In genomic region chr11:65613091-65613928, GRCh38 we compare ENCODE assay signal across 6 cellular contexts. TPM values are rescaled to one million over a fixed set of nuclear protein-coding genes. Genes with fewer than 3 reads are reported as not detected.
DNase-seq lines count a peak whose midpoint lies in the region; ATAC-seq and TF ChIP-seq lines count a peak whose summit lies in the region.

No MANE protein-coding gene starts in this region.

- H3K4me3 ChIP-seq in MG63 (peak overlapping the region; percentile 73), neutrophil (ENCODE audit: low read depth in 1 of 2, low read length in 1 of 2) (peak overlapping the region; percentile 88 to 96)

- H3K4me1 ChIP-seq in neutrophil (ENCODE audit: control insufficient read depth in 1 of 2, insufficient read depth in 1 of 2, low read depth in 1 of 2, low read length in 1 of 2) = peaks cover 63 to 74% of the 10 kb centered on the region in 2 experiments

- TF ChIP-seq CTCF in neutrophil (IDR thresholded peaks at IDR 0.05) = no peak

- H3K36me3 Mint-ChIP-seq in central memory CD8-positive, alpha-beta T cell (ENCODE audit: insufficient read depth) = peaks cover 21% of the 10 kb centered on the region

- no peaks in the 10 kb centered on the region for H3K27me3 ChIP-seq in MG63
- H3K27me3 ChIP-seq in neutrophil = no peaks in the 10 kb centered on the region

- H3K36me3 ChIP-seq in MG63 (peaks cover 29% of the 10 kb centered on the region), neutrophil (peaks cover 50% of the 10 kb centered on the region)

- H3K9me3 ChIP-seq in MG63 (no peaks in the 10 kb centered on the region), neutrophil (no peaks in the 10 kb centered on the region)

- no peaks in the 10 kb centered on the region for H3K27me3 Mint-ChIP-seq in central memory CD8-positive, alpha-beta T cell

- peaks cover 46% of the 10 kb centered on the region for H3K4me1 Mint-ChIP-seq in central memory CD8-positive, alpha-beta T cell

- no peaks in the 10 kb centered on the region for H3K9me3 Mint-ChIP-seq in central memory CD8-positive, alpha-beta T cell

- DNase-seq in MG63 (no peak), NCI-H1417 treated with DMSO at 0.1 percent for 48 hours (lab: John Stamatoyannopoulos, UW) (no peak), mucosa of gallbladder (ENCODE audit: low spot score) (no peak)
- no peak for DNase-seq in central memory CD8-positive, alpha-beta T cell (ENCODE audit: low spot score in 2 of 2)

- peak overlapping the region; percentile 85 for H3K27ac Mint-ChIP-seq in central memory CD8-positive, alpha-beta T cell (ENCODE audit: low read depth)

- ATAC-seq in central memory CD8-positive, alpha-beta T cell (replicated peaks; ENCODE audit: extremely low read depth, poor library complexity, severe bottlenecking) = no peak
- ATAC-seq in HG02938 (IDR thresholded peaks at IDR 0.05; ENCODE audit: unreplicated experiment) = no peak

- peak overlapping the region; percentile 98 for H3K27ac ChIP-seq in neutrophil

- peak overlapping the region; percentile 96 for H3K4me3 Mint-ChIP-seq in central memory CD8-positive, alpha-beta T cell

RNA-seq across cellular contexts. Expression of gene MAP3K11, which starts 0.7 kb away (rescaled TPM):
- total RNA-seq in MG63 (2014; rRNA removed; shearing (Covaris generic); ENCODE audit: low replicate concordance) = 22.2 and 48.8 TPM in 2 replicates
- total RNA-seq in mucosa of gallbladder = 85.6 TPM

RNA-seq across cellular contexts. Expression of gene PCNX3, which starts 2.3 kb away (rescaled TPM):
- 9.8 and 21.0 TPM in 2 replicates for total RNA-seq in MG63 (2014; rRNA removed; shearing (Covaris generic); ENCODE audit: low replicate concordance)
- 52.5 TPM for total RNA-seq in mucosa of gallbladder

RNA-seq across cellular contexts. Expression of gene KCNK7, which starts 17.7 kb away (rescaled TPM):
- not detected in 2 replicates for total RNA-seq in MG63 (2014; rRNA removed; shearing (Covaris generic); ENCODE audit: low replicate concordance)
- 1.1 TPM for total RNA-seq in mucosa of gallbladder

RNA-seq across cellular contexts. Expression of gene SIPA1, which starts 24.6 kb away (rescaled TPM):
- 28.2 and 33.6 TPM in 2 replicates for total RNA-seq in MG63 (2014; rRNA removed; shearing (Covaris generic); ENCODE audit: low replicate concordance)
- total RNA-seq in mucosa of gallbladder = 74.7 TPM

RNA-seq across cellular contexts. Expression of gene EHBP1L1, which starts 37.5 kb away (rescaled TPM):
- total RNA-seq in MG63 (2014; rRNA removed; shearing (Covaris generic); ENCODE audit: low replicate concordance) = 30.8 and 65.1 TPM in 2 replicates
- 128 TPM for total RNA-seq in mucosa of gallbladder
